9 cellular contexts compared by ENCODE assay signal in genomic region chr5:171520300-171521170, GRCh38.
DNase-seq lines count a peak whose midpoint lies in the region; ATAC-seq and TF ChIP-seq lines count a peak whose summit lies in the region.
"Had no signal": no experiment of that assay in that cellular context is flagged by ENCODE, and none has a peak within 500 bp of the region (broad histone marks: within the 10 kb centered on the region; RNA-seq: fewer than 3 reads in every experiment).

No MANE protein-coding gene starts in this region.

- no peaks in the 10 kb centered on the region for H3K9me3 Mint-ChIP-seq in endodermal cell

- H3K4me1 ChIP-seq in endodermal cell (ENCODE audit: control insufficient read depth, insufficient read depth, low read length): peaks cover 9% of the 10 kb centered on the region

- no peaks in the 10 kb centered on the region for H3K27me3 ChIP-seq in endodermal cell (ENCODE audit: control insufficient read depth, insufficient read depth, low read length, poor library complexity, severe bottlenecking)

- peak overlapping the region; percentile 66 for H3K27ac Mint-ChIP-seq in endodermal cell

- DNase-seq in 8988T (peak; percentile 49), M059J (ENCODE audit: low read depth) (peak; percentile 30), endodermal cell (peak; percentile 94), lung microvascular endothelial cell (ENCODE audit: low read depth in 2 of 2) (peak; percentile 7 to 53)
- no peak for DNase-seq in activated CD4-positive, CD25-positive, alpha-beta regulatory T cell treated with anti-CD3 and anti-CD28 coated beads, Interleukin-2, amount 50 U/mL, for 72 hours
- DNase-seq: activated CD8-positive, alpha-beta memory T cell treated with anti-CD3 and anti-CD28 coated beads for 24 hours had no signal

- H3K4me3 Mint-ChIP-seq in endodermal cell: peak overlapping the region; percentile 36

- H3K27me3 Mint-ChIP-seq in endodermal cell (ENCODE audit: insufficient read depth): peaks cover 24% of the 10 kb centered on the region

- H3K4me1 Mint-ChIP-seq in endodermal cell: peaks cover 26% of the 10 kb centered on the region

- ATAC-seq in GM18867 (IDR thresholded peaks at IDR 0.05; ENCODE audit: unreplicated experiment) (no peak), HG03520 (IDR thresholded peaks at IDR 0.05; ENCODE audit: unreplicated experiment) (no peak), GM19035 (IDR thresholded peaks at IDR 0.05; ENCODE audit: unreplicated experiment) (no peak)

- H3K36me3 Mint-ChIP-seq in endodermal cell (ENCODE audit: low read depth): no peaks in the 10 kb centered on the region

- no peaks in the 10 kb centered on the region for H3K36me3 ChIP-seq in endodermal cell (ENCODE audit: control insufficient read depth, insufficient read depth, low read length)

- H3K4me3 ChIP-seq in endodermal cell (ENCODE audit: low read length): no peak overlapping the region

- 24 to 33% methylated on average over 8 to 20 of the region's 20 CpGs for WGBS in endodermal cell (ENCODE audit: insufficient coverage in 1 of 2, insufficient read length in 1 of 2), 2 experiments

- TF ChIP-seq CTCF in endodermal cell (conservative IDR thresholded peaks at IDR 0.05): no peak

- H3K9ac ChIP-seq in endodermal cell (ENCODE audit: extremely low read depth, low read length, poor library complexity, severe bottlenecking): peak overlapping the region; percentile 4

- H3K9me3 ChIP-seq in endodermal cell (ENCODE audit: control insufficient read depth, low read length): no peaks in the 10 kb centered on the region

- H3K27ac ChIP-seq in endodermal cell (ENCODE audit: low read depth, low read length): peak overlapping the region; percentile 20
